27 cellular contexts compared by ENCODE assay signal in genomic region chr3:47856669-47857068, GRCh38. TPM values are rescaled to one million over a fixed set of nuclear protein-coding genes. Genes with fewer than 3 reads are reported as not detected.
A peak's percentile ranks its signal among the peaks of the same experiment; 100 is the strongest.
DNase-seq lines count a peak whose midpoint lies in the region; ATAC-seq, FAIRE-seq and TF ChIP-seq lines count a peak whose summit lies in the region.
"Had no signal": no experiment of that assay in that cellular context is flagged by ENCODE, and none has a peak within 500 bp of the region (broad histone marks: within the 10 kb centered on the region; RNA-seq: fewer than 3 reads in every experiment).

No MANE protein-coding gene starts in this region.

- H3K9ac ChIP-seq in K562 (ENCODE audit: insufficient read depth in 1 of 2, low read depth in 2 of 2, low read length in 2 of 2) (0 out of 4 replicates have a peak overlapping the region, but pooled peaks of 1 of the 2 experiments have one; percentile 60), skeletal muscle tissue (ENCODE audit: low read depth in 1 of 3, low read length in 3 of 3) (peak overlapping the region in 2 of 3 donors; percentile 54 to 73)

- BruUV-seq in K562 (replicated peaks; lab: Mats Ljungman, UMichigan): no TSS peak

- H3K4me1 ChIP-seq in K562 (replicated peaks in 1 of 2; ENCODE audit: control insufficient read depth in 2 of 2, insufficient read depth in 2 of 2, low read length in 2 of 2): peaks cover 0 to 8% of the 10 kb centered on the region in 2 experiments; a peak in 2 of 5 replicates
- H3K4me1 ChIP-seq in skeletal muscle tissue (ENCODE audit: control insufficient read depth in 3 of 3, insufficient read depth in 3 of 3, low read length in 3 of 3): peaks cover 24 to 29% (median 27%) of the 10 kb centered on the region in 3 donors
- no peaks in the 10 kb centered on the region for H3K4me1 ChIP-seq in right lobe of liver

- WGBS in K562 (ENCODE audit: insufficient coverage, low coverage, missing lambda C conversion rate): 93% methylated on average over 11 of the region's 11 CpGs
- 89% methylated on average over 4 of the region's 11 CpGs for WGBS in right lobe of liver (ENCODE audit: insufficient coverage, low coverage, low lambda C conversion rate, missing lambda C conversion rate)

- CTCF ChIA-PET in RWPE1 (lab: Yijun Ruan, JAX): no interaction called here
- CTCF ChIA-PET in K562 (lab: Yijun Ruan, JAX; ENCODE audit: low intra/inter-chr PET ratio): no interaction called here

- TF ChIP-seq RAD21 in K562 (CRISPR knock-in tag; conservative IDR thresholded peaks at IDR 0.05 in 1 of 2, IDR thresholded peaks at IDR 0.05 in 1 of 2): no peak

- H2AFZ ChIP-seq in K562 (ENCODE audit: low read depth, low read length): no peak overlapping the region
- H2AFZ ChIP-seq: hepatocyte had no signal

- TF ChIP-seq CTCF in RWPE1 (conservative IDR thresholded peaks at IDR 0.05; ENCODE audit: low read depth) (no peak), K562 (IDR thresholded peaks at IDR 0.05 in 2 of 3, conservative IDR thresholded peaks at IDR 0.05 in 1 of 3; ENCODE audit: insufficient read depth in 2 of 3, low read depth in 1 of 3, low read length in 3 of 3) (no peak), right lobe of liver (IDR thresholded peaks at IDR 0.05) (no peak)

- H3K9me1 ChIP-seq in K562 (ENCODE audit: control insufficient read depth, insufficient read depth, low read length): no peaks in the 10 kb centered on the region

- TF ChIP-seq EP300 in K562 (IDR thresholded peaks at IDR 0.05; ENCODE audit: low read length): no peak

- H3K36me3 ChIP-seq in K562 (ENCODE audit: control insufficient read depth, insufficient read depth, low read length) (peaks cover 60% of the 10 kb centered on the region; the same call in 2 of the 3 replicates), skeletal muscle tissue (ENCODE audit: control insufficient read depth in 3 of 3, insufficient read depth in 3 of 3, low read length in 3 of 3) (peaks cover 62 to 67% (median 62%) of the 10 kb centered on the region in 3 donors), right lobe of liver (peaks cover 4 to 38% (median 10%) of the 10 kb centered on the region in 4 donors)

- H3K27ac ChIP-seq in RWPE1: peak overlapping the region; percentile 37
- no peak overlapping the region for H3K27ac ChIP-seq in K562 (ENCODE audit: extremely low read depth, low read depth, low read length)
- H3K27ac ChIP-seq in skeletal muscle tissue (ENCODE audit: low read depth, low read length): peak overlapping the region; percentile 43
- H3K27ac ChIP-seq in right lobe of liver: no peak overlapping the region
- H3K27ac ChIP-seq: brain microvascular endothelial cell, hepatocyte, VCaP had no signal

- no peak for FAIRE-seq in K562 (lab: Jason Lieb, UNC)
- FAIRE-seq: frontal cortex had no signal

- H3K79me2 ChIP-seq in K562 (ENCODE audit: control insufficient read depth, insufficient read depth, low read length): no peaks in the 10 kb centered on the region
- H3K79me2 ChIP-seq: hepatocyte had no signal

- H4K20me1 ChIP-seq in K562 (replicated peaks; ENCODE audit: control insufficient read depth, insufficient read depth, low read length): peaks cover 5% of the 10 kb centered on the region; the same call in 1 of the 2 replicates

- no peak for ATAC-seq in K562
- no peak for ATAC-seq in HG03108 (IDR thresholded peaks at IDR 0.05; ENCODE audit: unreplicated experiment)
- no peak for ATAC-seq in right lobe of liver
- ATAC-seq: Panc1 had no signal

- POLR2A ChIA-PET in RWPE1 (lab: Yijun Ruan, JAX; ENCODE audit: low non-redundant PET): no interaction called here
- POLR2A ChIA-PET in K562 (lab: Yijun Ruan, JAX): no interaction called here

- H3K4me3 ChIP-seq in K562 (no peak overlapping the region), skeletal muscle tissue (ENCODE audit: low read length in 3 of 3) (peak overlapping the region in 1 of 3 donors; percentile 45), right lobe of liver (no peak overlapping the region)
- H3K4me3 ChIP-seq: hepatocyte, SJCRH30 had no signal

- H3K27me3 ChIP-seq in K562 (ENCODE audit: control insufficient read depth in 2 of 2, insufficient read depth in 2 of 2, low read length in 2 of 2) (no peaks in the 10 kb centered on the region), skeletal muscle tissue (ENCODE audit: control insufficient read depth in 3 of 3, insufficient read depth in 3 of 3, low read length in 3 of 3) (no peaks in the 10 kb centered on the region), right lobe of liver (no peaks in the 10 kb centered on the region)
- H3K27me3 ChIP-seq: brain microvascular endothelial cell, hepatocyte, SJCRH30 had no signal

- no peak overlapping the region for H3K4me2 ChIP-seq in K562 (ENCODE audit: insufficient read depth, low read length)
- H3K4me2 ChIP-seq: hepatocyte had no signal

- no peak for TF ChIP-seq POLR2A in K562 (conservative IDR thresholded peaks at IDR 0.05)
- no peak for TF ChIP-seq POLR2A in right lobe of liver (IDR thresholded peaks at IDR 0.05)

- DNase-seq in RWPE1 (ENCODE audit: low spot score) (no peak), K562 (ENCODE audit: extremely low read depth in 1 of 4, low spot score in 3 of 4) (no peak), midbrain (lab: John Stamatoyannopoulos, UW) (peak; percentile 48), right lobe of liver (no peak), islet precursor cell (no peak)
- DNase-seq: activated CD4-positive, alpha-beta T cell treated with anti-CD3 and anti-CD28 coated beads for 4 hours; activated gamma-delta T cell; brain microvascular endothelial cell; cerebellar nuclear complex; DMS79 treated with DMSO at 0.1 percent for 48 hours; GF-D8; HCEC 1CT; left cardiac atrium; NCI-H1436 treated with DMSO at 0.1 percent for 48 hours; NCI-H2107; NCI-H345; NCI-H69; SJCRH30; stimulated activated CD4-positive, alpha-beta T cell treated with anti-CD3 and anti-CD28 coated beads, Interleukin-15, amount 100 ng/mL, for 24 hours; stimulated activated CD4-positive, alpha-beta T cell treated with anti-CD3 and anti-CD28 coated beads, Interleukin-4, amount 100 ng/mL, for 4 hours; T1000 had no signal

- H3K9me3 ChIP-seq in K562 (replicated peaks; ENCODE audit: control insufficient read depth, insufficient read depth, low read depth, low read length) (no peaks in the 10 kb centered on the region), skeletal muscle tissue (ENCODE audit: control insufficient read depth in 3 of 3, low read length in 3 of 3) (no peaks in the 10 kb centered on the region), right lobe of liver (no peaks in the 10 kb centered on the region)
- H3K9me3 ChIP-seq: SJCRH30 had no signal

- in situ Hi-C loops in K562 (cut with MboI): no loop called here

- intact Hi-C loops in K562 (cut with micrococcal nuclease) (no loop called here), right lobe of liver (cut with DNase I) (no loop called here)

TF ChIP-seq in K562, 482 proteins besides CTCF, POLR2A, EP300 and RAD21:
- TF ChIP-seq BACH1 (tag; IDR thresholded peaks at IDR 0.05) (no peak), RBM22 (IDR thresholded peaks at IDR 0.05; ENCODE audit: low read depth, low read length, poor library complexity, severe bottlenecking) (peak; percentile 41), RBM34 (IDR thresholded peaks at IDR 0.05; ENCODE audit: borderline replicate concordance, insufficient read depth, low read length) (no peak), ZBTB12 (CRISPR knock-in tag; IDR thresholded peaks at IDR 0.05) (no peak), GTF2F1 (IDR thresholded peaks at IDR 0.05; ENCODE audit: low read depth, low read length) (no peak), TFAM (CRISPR knock-in tag; conservative IDR thresholded peaks at IDR 0.05) (no peak)
TF ChIP-seq in K562: peak in this region for 1.

RNA-seq across cellular contexts. Expression of gene DHX30, which starts 53.7 kb away (rescaled TPM):
- total RNA-seq in K562 (2011; cell fraction: chromatin; rRNA removed; ENCODE audit: low replicate concordance): 284 and 628 TPM in 2 replicates
- total RNA-seq in K562 (2011; cell fraction: nucleolus; rRNA removed): 355 and 369 TPM in 2 replicates
- 282 and 303 TPM in 2 replicates for total RNA-seq in K562 (2011; cell fraction: nucleoplasm; rRNA removed)
- total RNA-seq in K562 (2014; rRNA removed) (144 and 154 TPM in 2 replicates), K562 (2014; rRNA removed; fragmentation: Illumina TruSeq; extraction: Trizol) (48.8 and 53.4 TPM in 2 replicates), K562 (2015; rRNA removed; fragmentation: Illumina TruSeq; extraction: Trizol) (79.0 and 82.5 TPM in 2 replicates), K562 (2021) (155 and 158 TPM in 2 replicates), skeletal muscle tissue (39.7 TPM), right lobe of liver (10 to 100 TPM; 20.1 to 40.9 (median 28.7) TPM)
- polyA plus RNA-seq in K562 (2011; rRNA removed) (57.0 and 90.6 TPM in 2 replicates), K562 (2014; fragmentation: Illumina TruSeq; extraction: Trizol) (83.6 and 100 TPM in 2 replicates), K562 (2014; fragmentation: Nextera tagmentation; extraction: Ambion mirVana) (10 to 100 TPM; 12.3 to 14.2 TPM), K562 (2014; rRNA removed) (104 and 113 TPM in 2 replicates)
- polyA plus RNA-seq in K562 (2011; cell fraction: cytosol; rRNA removed): 80.2 and 129 TPM in 2 replicates
- polyA plus RNA-seq in K562 (2011; cell fraction: nucleus; rRNA removed): 352 and 482 TPM in 2 replicates
- 75.3 and 81.4 TPM in 2 replicates for polyA plus RNA-seq in K562 (2012)
- polyA minus RNA-seq in K562 (2011; rRNA and poly(A)+ RNA removed): 69.4 and 94.1 TPM in 2 replicates
- polyA minus RNA-seq in K562 (2011; cell fraction: cytosol; rRNA and poly(A)+ RNA removed): 87.7 and 97.7 TPM in 2 replicates
- 141 and 156 TPM in 2 replicates for polyA minus RNA-seq in K562 (2011; cell fraction: nucleus; rRNA and poly(A)+ RNA removed)

Comparison
In these comparisons a context has a peak if more than half of its experiments do, and no peak if none do; other contexts are left out.
1. H3K27ac ChIP-seq: peak in RWPE1 (single experiment) and skeletal muscle tissue (single experiment); none in K562 (single experiment) and right lobe of liver (0 of 3).